Comparison of ENCODE assay signal across 8 cellular contexts in the genomic region with DNA sequence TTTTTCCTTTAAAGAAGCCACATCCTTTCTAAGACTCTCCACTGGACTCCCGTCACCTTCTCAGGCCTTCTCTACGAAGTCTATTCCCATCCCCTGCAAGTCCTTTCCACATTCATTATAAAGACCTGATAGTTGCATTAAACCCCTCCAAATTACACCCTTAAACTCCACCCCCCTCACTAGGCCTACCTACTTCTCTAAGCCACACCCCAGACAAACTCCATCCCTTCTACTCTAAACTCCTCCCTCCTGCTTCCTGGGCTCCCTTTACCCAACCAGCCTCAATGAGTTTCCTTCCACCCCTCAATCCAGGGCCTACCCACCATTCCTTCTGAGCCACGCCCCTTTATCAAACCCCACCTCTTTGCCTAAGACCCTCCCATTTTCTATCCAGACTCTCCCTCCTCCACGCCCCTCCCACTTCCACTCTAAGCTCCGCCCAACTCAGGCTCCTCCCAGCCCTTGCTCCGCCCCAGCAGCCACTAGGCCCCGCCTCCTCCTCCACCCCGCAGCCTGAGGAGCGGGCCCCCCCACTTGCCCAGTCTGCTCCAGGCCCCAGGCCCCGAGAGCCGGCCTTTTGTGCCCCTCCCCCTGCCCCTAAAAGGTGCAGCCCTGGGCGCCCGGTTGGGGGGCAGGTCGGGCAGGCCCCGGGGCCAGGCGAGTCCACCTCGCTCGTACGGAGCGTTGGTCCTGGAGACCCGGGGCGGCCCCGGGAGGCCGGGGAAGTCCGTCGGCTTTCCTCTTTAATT. TPM values are rescaled to one million over a fixed set of nuclear protein-coding genes. Genes with fewer than 3 reads are reported as not detected.
DNase-seq lines count a peak whose midpoint lies in the region; ATAC-seq and TF ChIP-seq lines count a peak whose summit lies in the region.

No MANE protein-coding gene starts in this region.

- peaks cover 4 to 24% (median 16%) of the 10 kb centered on the region in 9 donors for H3K4me1 ChIP-seq in heart right ventricle

- 5 to 7% (median 7%) methylated on average over 25 to 26 of the region's 26 CpGs for WGBS in adipose tissue, 3 donors
- WGBS in heart right ventricle, 2 donors: 5 to 7% methylated on average over 26 of the region's 26 CpGs

- no peaks in the 10 kb centered on the region for H3K9me3 ChIP-seq in heart right ventricle

- H3K9me3 Mint-ChIP-seq in progenitor cell of endocrine pancreas (ENCODE audit: low read depth): peaks cover 2% of the 10 kb centered on the region

- TF ChIP-seq CTCF in GM12865 (IDR thresholded peaks at IDR 0.05; ENCODE audit: insufficient read depth, low read depth, low read length, missing control alignments) (no peak), heart right ventricle (IDR thresholded peaks at IDR 0.05) (no peak), progenitor cell of endocrine pancreas (IDR thresholded peaks at IDR 0.05; ENCODE audit: unreplicated experiment) (no peak)

- peaks cover 7% of the 10 kb centered on the region for H3K4me1 Mint-ChIP-seq in progenitor cell of endocrine pancreas (ENCODE audit: low read depth)

- H3K27ac ChIP-seq in adipose tissue (ENCODE audit: low read depth, low read length) (peak overlapping the region; percentile 90), heart right ventricle (peak overlapping the region; percentile 96 to 100 (median 98))

- peak overlapping the region; percentile 100 for H3K27ac Mint-ChIP-seq in progenitor cell of endocrine pancreas

- H3K4me3 ChIP-seq in GM12865 (ENCODE audit: low read depth, low read length): peak overlapping the region; percentile 67
- H3K4me3 ChIP-seq in heart right ventricle: peak overlapping the region; percentile 54 to 94 (median 76)

- peaks cover 29% of the 10 kb centered on the region for H3K36me3 Mint-ChIP-seq in progenitor cell of endocrine pancreas (ENCODE audit: insufficient read depth)

- H3K4me3 Mint-ChIP-seq in progenitor cell of endocrine pancreas (ENCODE audit: low read depth): peak overlapping the region; percentile 87

- no peaks in the 10 kb centered on the region for H3K27me3 ChIP-seq in heart right ventricle

- H3K36me3 ChIP-seq in heart right ventricle: peaks cover 0 to 42% (median 8%) of the 10 kb centered on the region in 9 donors

- peak; percentile 96 for DNase-seq in GM12865 (ENCODE audit: low read depth)
- DNase-seq in NCI-H1417 treated with DMSO at 0.1 percent for 48 hours (lab: John Stamatoyannopoulos, UW): peak; percentile 62
- peak; percentile 97 for DNase-seq in SW480 (ENCODE audit: low spot score)
- DNase-seq in heart right ventricle: peak; percentile 92 to 93
- peak; percentile 92 for DNase-seq in progenitor cell of endocrine pancreas (ENCODE audit: low spot score, unreplicated experiment)
- DNase-seq in ureter (ENCODE audit: low spot score): peak; percentile 95

- H3K27me3 Mint-ChIP-seq in progenitor cell of endocrine pancreas: no peaks in the 10 kb centered on the region

- intact Hi-C loops in heart right ventricle (cut with DNase I): loop anchor here in 3 of 10 donors (1.0 to 5.0 kb wide), 5 partner anchors 25 to 82 kb away; partner anchors contain the start of genes SBK3 (in 1 of the 3) and ZNF784 (in 1 of the 3)

- ATAC-seq in HG02759 (IDR thresholded peaks at IDR 0.05; ENCODE audit: unreplicated experiment) (peak; percentile 54), heart right ventricle (peak; percentile 79 to 89 (median 84))

RNA-seq across cellular contexts. Expression of gene FIZ1, which starts 0.4 kb away (rescaled TPM):
- polyA plus RNA-seq in adipose tissue (1 to 10 TPM; 6.8 to 9.7 (median 8.4) TPM), heart right ventricle (10 to 100 TPM in 1 of 2 donors, 1 to 10 TPM in 1; 9.3 to 16.5 TPM)
- total RNA-seq in heart right ventricle (10 to 100 TPM; 11.6 to 18.8 (median 13.5) TPM), progenitor cell of endocrine pancreas (35.5 and 39.0 TPM in 2 replicates), ureter (18.4 TPM)

RNA-seq across cellular contexts. Expression of gene ZNF524, which starts 1.2 kb away (rescaled TPM):
- 10 to 100 TPM; 27.9 to 60.9 (median 35.5) TPM for polyA plus RNA-seq in adipose tissue
- total RNA-seq in heart right ventricle: 10 to 100 TPM in 8 of 10 donors, 1 to 10 TPM in 2; 7.9 to 22.0 (median 12.9) TPM
- polyA plus RNA-seq in heart right ventricle: 10 to 100 TPM; 34.9 to 39.4 TPM
- 7.9 and 8.5 TPM in 2 replicates for total RNA-seq in progenitor cell of endocrine pancreas
- 13.0 TPM for total RNA-seq in ureter

RNA-seq across cellular contexts. Expression of gene ZNF865, which starts 6.6 kb away (rescaled TPM):
- polyA plus RNA-seq in adipose tissue: 1 to 10 TPM; 3.8 to 6.8 (median 4.7) TPM
- total RNA-seq in heart right ventricle: 10 to 100 TPM; 11.8 to 20.0 (median 13.5) TPM
- polyA plus RNA-seq in heart right ventricle: 10 to 100 TPM; 13.9 to 26.5 TPM
- 19.0 and 19.9 TPM in 2 replicates for total RNA-seq in progenitor cell of endocrine pancreas
- 13.6 TPM for total RNA-seq in ureter

RNA-seq across cellular contexts. Expression of gene ZNF579, which starts 18.2 kb away (rescaled TPM):
- polyA plus RNA-seq in adipose tissue (1 to 10 TPM; 3.7 to 7.8 (median 7.2) TPM), heart right ventricle (10 to 100 TPM; 13.1 to 23.8 TPM)
- total RNA-seq in heart right ventricle (10 to 100 TPM in 4 of 10 donors, 1 to 10 TPM in 6; 7.1 to 16.9 (median 9.6) TPM), progenitor cell of endocrine pancreas (26.6 and 29.1 TPM in 2 replicates), ureter (14.0 TPM)

RNA-seq across cellular contexts. Expression of gene ZNF784, which starts 25.5 kb away (rescaled TPM):
- polyA plus RNA-seq in adipose tissue (1 to 10 TPM; 2.6 to 7.0 (median 5.2) TPM), heart right ventricle (1 to 10 TPM; 6.4 to 9.9 TPM)
- total RNA-seq in heart right ventricle (10 to 100 TPM in 8 of 10 donors, 1 to 10 TPM in 2; 8.9 to 16.4 (median 12.2) TPM), progenitor cell of endocrine pancreas (14.6 and 15.3 TPM in 2 replicates), ureter (9.5 TPM)

Comparison
In these comparisons a context has a peak if more than half of its experiments do, and no peak if none do; other contexts are left out.
1. Peak in every context shown above with its lines: DNase-seq, ATAC-seq, H3K4me3 ChIP-seq and H3K27ac ChIP-seq.